Comparison of ENCODE assay signal across 11 cellular contexts in the genomic region with DNA sequence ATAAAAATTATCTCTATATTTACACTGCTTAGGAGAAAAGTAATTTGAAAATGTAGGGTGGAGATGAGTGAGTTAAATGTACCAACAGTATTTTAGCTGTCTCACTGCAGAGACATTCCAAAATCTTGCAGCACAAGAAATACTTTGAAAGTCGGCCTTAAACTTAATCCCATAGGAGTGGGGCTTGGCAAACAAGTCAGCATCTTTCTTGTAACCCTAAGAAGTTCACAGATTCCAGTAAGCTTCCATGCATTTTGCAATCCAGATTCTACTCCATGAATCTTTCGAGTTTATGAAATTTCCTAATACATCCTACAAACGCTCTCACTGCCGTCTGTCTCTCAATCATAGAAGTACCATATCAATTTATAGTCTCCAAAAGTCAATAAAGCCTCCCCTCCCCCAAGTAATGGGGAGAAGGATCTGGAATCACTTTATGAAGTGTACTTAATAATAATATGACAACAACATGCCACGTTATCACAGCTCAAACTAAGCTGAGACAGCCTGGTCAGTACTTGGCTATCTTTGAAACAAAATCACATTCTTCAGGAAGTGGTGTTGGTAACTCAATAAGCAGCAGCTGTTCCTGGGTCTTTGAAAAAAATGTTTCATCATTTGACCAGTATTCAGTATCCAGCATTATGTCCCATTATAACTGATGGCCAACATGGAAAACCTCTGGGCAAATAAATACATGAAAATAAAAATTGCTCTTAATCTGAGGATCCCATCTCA.
DNase-seq lines count a peak whose midpoint lies in the region; ATAC-seq and TF ChIP-seq lines count a peak whose summit lies in the region.
"Had no signal": no experiment of that assay in that cellular context is flagged by ENCODE, and none has a peak within 500 bp of the region (broad histone marks: within the 10 kb centered on the region; RNA-seq: fewer than 3 reads in every experiment).

No MANE protein-coding gene starts in this region.

- no peaks in the 10 kb centered on the region for H3K9me3 ChIP-seq in sigmoid colon

- no peak for ATAC-seq in GM21360 (IDR thresholded peaks at IDR 0.05; ENCODE audit: unreplicated experiment)
- ATAC-seq: stimulated activated effector memory CD8-positive, alpha-beta T cell treated with anti-CD3 and anti-CD28 coated beads, Interleukin-12 subunit alpha, Interleukin-12 subunit beta, amount 100 ng/mL, for 72 hours had no signal

- intact Hi-C loops in sigmoid colon (cut with DNase I): no loop called here

- no peak overlapping the region for H3K4me3 ChIP-seq in AG10803 (ENCODE audit: low read length)
- peak overlapping the region in 1 of 2 donors; percentile 3 for H3K4me3 ChIP-seq in foreskin fibroblast (ENCODE audit: low read depth in 1 of 2, low read length in 2 of 2)
- H3K4me3 ChIP-seq in sigmoid colon: no peak overlapping the region

- no peaks in the 10 kb centered on the region for H3K36me3 ChIP-seq in sigmoid colon

- H3K4me1 ChIP-seq in sigmoid colon: no peaks in the 10 kb centered on the region

- no peak for TF ChIP-seq EP300 in sigmoid colon (IDR thresholded peaks at IDR 0.05)

- DNase-seq in AG10803 (ENCODE audit: low read depth) (peak; percentile 98), NCI-H524 treated with DMSO at 0.1 percent for 48 hours (lab: John Stamatoyannopoulos, UW) (peak; percentile 9), foreskin fibroblast (peak; percentile 43 to 65), sigmoid colon (peak; percentile 72), iPS-NIHi11 (ENCODE audit: low spot score) (no peak), cerebellar cortex (ENCODE audit: low spot score) (no peak)
- DNase-seq in stimulated activated CD4-positive, alpha-beta T cell treated with anti-CD3 and anti-CD28 coated beads, Interleukin-4, amount 100 ng/mL, for 4 hours: no peak
- DNase-seq: activated naive CD4-positive, alpha-beta T cell treated with anti-CD3 and anti-CD28 coated beads for 36 hours; stimulated activated CD4-positive, alpha-beta T cell treated with anti-CD3 and anti-CD28 coated beads, Interleukin-1b, Interleukin-23, amount 100 ng/mL, for 48 hours had no signal

- no peak for TF ChIP-seq POLR2A in sigmoid colon (IDR thresholded peaks at IDR 0.05)

- WGBS in sigmoid colon, 2 donors: 74 to 76% methylated on average over 5 of the region's 5 CpGs

- TF ChIP-seq CTCF in AG10803 (conservative IDR thresholded peaks at IDR 0.05; ENCODE audit: low read length) (no peak), foreskin fibroblast (IDR thresholded peaks at IDR 0.05; ENCODE audit: low read depth, low read length) (no peak), sigmoid colon (IDR thresholded peaks at IDR 0.05) (no peak)

- no peaks in the 10 kb centered on the region for H3K27me3 ChIP-seq in sigmoid colon

- peak overlapping the region in 1 of 4 donors; percentile 14 for H3K27ac ChIP-seq in sigmoid colon

Comparison
In these comparisons a context has a peak if more than half of its experiments do, and no peak if none do; other contexts are left out.
1. DNase-seq: peak in AG10803 (single experiment), NCI-H524 treated with DMSO at 0.1 percent for 48 hours (single experiment), foreskin fibroblast (2 of 2) and sigmoid colon (single experiment); none in iPS-NIHi11 (single experiment), cerebellar cortex (single experiment) and stimulated activated CD4-positive, alpha-beta T cell treated with anti-CD3 and anti-CD28 coated beads, Interleukin-4, amount 100 ng/mL, for 4 hours (0 of 2).